ENCODE assay signal across 1 cellular context in genomic region chr18:51330739-51331138, GRCh38.
TF ChIP-seq lines count a peak whose summit lies in the region.

No MANE protein-coding gene starts in this region.

TF ChIP-seq in GM23338, 12 proteins besides CTCF, POLR2A, EP300 and RAD21 (continued from another document):
- TF ChIP-seq, protein P1, sequence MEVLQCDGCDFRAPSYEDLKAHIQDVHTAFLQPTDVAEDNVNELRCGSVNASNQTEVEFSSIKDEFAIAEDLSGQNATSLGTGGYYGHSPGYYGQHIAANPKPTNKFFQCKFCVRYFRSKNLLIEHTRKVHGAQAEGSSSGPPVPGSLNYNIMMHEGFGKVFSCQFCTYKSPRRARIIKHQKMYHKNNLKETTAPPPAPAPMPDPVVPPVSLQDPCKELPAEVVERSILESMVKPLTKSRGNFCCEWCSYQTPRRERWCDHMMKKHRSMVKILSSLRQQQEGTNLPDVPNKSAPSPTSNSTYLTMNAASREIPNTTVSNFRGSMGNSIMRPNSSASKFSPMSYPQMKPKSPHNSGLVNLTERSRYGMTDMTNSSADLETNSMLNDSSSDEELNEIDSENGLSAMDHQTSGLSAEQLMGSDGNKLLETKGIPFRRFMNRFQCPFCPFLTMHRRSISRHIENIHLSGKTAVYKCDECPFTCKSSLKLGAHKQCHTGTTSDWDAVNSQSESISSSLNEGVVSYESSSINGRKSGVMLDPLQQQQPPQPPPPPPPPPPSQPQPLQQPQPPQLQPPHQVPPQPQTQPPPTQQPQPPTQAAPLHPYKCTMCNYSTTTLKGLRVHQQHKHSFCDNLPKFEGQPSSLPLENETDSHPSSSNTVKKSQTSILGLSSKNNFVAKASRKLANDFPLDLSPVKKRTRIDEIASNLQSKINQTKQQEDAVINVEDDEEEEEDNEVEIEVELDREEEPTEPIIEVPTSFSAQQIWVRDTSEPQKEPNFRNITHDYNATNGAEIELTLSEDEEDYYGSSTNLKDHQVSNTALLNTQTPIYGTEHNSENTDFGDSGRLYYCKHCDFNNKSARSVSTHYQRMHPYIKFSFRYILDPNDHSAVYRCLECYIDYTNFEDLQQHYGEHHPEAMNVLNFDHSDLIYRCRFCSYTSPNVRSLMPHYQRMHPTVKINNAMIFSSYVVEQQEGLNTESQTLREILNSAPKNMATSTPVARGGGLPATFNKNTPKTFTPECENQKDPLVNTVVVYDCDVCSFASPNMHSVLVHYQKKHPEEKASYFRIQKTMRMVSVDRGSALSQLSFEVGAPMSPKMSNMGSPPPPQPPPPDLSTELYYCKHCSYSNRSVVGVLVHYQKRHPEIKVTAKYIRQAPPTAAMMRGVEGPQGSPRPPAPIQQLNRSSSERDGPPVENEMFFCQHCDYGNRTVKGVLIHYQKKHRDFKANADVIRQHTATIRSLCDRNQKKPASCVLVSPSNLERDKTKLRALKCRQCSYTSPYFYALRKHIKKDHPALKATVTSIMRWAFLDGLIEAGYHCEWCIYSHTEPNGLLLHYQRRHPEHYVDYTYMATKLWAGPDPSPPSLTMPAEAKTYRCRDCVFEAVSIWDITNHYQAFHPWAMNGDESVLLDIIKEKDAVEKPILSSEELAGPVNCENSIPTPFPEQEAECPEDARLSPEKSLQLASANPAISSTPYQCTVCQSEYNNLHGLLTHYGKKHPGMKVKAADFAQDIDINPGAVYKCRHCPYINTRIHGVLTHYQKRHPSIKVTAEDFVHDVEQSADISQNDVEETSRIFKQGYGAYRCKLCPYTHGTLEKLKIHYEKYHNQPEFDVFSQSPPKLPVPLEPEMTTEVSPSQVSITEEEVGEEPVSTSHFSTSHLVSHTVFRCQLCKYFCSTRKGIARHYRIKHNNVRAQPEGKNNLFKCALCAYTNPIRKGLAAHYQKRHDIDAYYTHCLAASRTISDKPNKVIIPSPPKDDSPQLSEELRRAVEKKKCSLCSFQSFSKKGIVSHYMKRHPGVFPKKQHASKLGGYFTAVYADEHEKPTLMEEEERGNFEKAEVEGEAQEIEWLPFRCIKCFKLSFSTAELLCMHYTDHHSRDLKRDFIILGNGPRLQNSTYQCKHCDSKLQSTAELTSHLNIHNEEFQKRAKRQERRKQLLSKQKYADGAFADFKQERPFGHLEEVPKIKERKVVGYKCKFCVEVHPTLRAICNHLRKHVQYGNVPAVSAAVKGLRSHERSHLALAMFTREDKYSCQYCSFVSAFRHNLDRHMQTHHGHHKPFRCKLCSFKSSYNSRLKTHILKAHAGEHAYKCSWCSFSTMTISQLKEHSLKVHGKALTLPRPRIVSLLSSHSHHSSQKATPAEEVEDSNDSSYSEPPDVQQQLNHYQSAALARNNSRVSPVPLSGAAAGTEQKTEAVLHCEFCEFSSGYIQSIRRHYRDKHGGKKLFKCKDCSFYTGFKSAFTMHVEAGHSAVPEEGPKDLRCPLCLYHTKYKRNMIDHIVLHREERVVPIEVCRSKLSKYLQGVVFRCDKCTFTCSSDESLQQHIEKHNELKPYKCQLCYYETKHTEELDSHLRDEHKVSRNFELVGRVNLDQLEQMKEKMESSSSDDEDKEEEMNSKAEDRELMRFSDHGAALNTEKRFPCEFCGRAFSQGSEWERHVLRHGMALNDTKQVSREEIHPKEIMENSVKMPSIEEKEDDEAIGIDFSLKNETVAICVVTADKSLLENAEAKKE (CRISPR knock-in tag; IDR thresholded peaks at IDR 0.05), result no peak
- TF ChIP-seq NANOG (IDR thresholded peaks at IDR 0.05; ENCODE audit: borderline replicate concordance), result no peak
- no peak for TF ChIP-seq CREB1 (CRISPR knock-in tag; IDR thresholded peaks at IDR 0.05; ENCODE audit: low read depth)
- no peak for TF ChIP-seq POLR2AphosphoS5 (IDR thresholded peaks at IDR 0.05; ENCODE audit: low read depth)
- TF ChIP-seq, protein P2, sequence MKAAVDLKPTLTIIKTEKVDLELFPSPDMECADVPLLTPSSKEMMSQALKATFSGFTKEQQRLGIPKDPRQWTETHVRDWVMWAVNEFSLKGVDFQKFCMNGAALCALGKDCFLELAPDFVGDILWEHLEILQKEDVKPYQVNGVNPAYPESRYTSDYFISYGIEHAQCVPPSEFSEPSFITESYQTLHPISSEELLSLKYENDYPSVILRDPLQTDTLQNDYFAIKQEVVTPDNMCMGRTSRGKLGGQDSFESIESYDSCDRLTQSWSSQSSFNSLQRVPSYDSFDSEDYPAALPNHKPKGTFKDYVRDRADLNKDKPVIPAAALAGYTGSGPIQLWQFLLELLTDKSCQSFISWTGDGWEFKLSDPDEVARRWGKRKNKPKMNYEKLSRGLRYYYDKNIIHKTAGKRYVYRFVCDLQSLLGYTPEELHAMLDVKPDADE (IDR thresholded peaks at IDR 0.05), result no peak
- TF ChIP-seq EZH2 (IDR thresholded peaks at IDR 0.05; ENCODE audit: low read depth, unreplicated experiment), result no peak
- TF ChIP-seq, protein P3, sequence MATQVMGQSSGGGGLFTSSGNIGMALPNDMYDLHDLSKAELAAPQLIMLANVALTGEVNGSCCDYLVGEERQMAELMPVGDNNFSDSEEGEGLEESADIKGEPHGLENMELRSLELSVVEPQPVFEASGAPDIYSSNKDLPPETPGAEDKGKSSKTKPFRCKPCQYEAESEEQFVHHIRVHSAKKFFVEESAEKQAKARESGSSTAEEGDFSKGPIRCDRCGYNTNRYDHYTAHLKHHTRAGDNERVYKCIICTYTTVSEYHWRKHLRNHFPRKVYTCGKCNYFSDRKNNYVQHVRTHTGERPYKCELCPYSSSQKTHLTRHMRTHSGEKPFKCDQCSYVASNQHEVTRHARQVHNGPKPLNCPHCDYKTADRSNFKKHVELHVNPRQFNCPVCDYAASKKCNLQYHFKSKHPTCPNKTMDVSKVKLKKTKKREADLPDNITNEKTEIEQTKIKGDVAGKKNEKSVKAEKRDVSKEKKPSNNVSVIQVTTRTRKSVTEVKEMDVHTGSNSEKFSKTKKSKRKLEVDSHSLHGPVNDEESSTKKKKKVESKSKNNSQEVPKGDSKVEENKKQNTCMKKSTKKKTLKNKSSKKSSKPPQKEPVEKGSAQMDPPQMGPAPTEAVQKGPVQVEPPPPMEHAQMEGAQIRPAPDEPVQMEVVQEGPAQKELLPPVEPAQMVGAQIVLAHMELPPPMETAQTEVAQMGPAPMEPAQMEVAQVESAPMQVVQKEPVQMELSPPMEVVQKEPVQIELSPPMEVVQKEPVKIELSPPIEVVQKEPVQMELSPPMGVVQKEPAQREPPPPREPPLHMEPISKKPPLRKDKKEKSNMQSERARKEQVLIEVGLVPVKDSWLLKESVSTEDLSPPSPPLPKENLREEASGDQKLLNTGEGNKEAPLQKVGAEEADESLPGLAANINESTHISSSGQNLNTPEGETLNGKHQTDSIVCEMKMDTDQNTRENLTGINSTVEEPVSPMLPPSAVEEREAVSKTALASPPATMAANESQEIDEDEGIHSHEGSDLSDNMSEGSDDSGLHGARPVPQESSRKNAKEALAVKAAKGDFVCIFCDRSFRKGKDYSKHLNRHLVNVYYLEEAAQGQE (IDR thresholded peaks at IDR 0.05; ENCODE audit: unreplicated experiment), result no peak
- no peak for TF ChIP-seq JUNB (IDR thresholded peaks at IDR 0.05; ENCODE audit: unreplicated experiment)
- no peak for TF ChIP-seq ZNF114 (CRISPR knock-in tag; IDR thresholded peaks at IDR 0.05)
